Comparison of ENCODE assay signal across 24 cellular contexts in genomic region chr10:132497083-132497680, GRCh38. TPM values are rescaled to one million over a fixed set of nuclear protein-coding genes. Genes with fewer than 3 reads are reported as not detected.
DNase-seq lines count a peak whose midpoint lies in the region; ATAC-seq and TF ChIP-seq lines count a peak whose summit lies in the region.
"Had no signal": no experiment of that assay in that cellular context is flagged by ENCODE, and none has a peak within 500 bp of the region (broad histone marks: within the 10 kb centered on the region; RNA-seq: fewer than 3 reads in every experiment).

No MANE protein-coding gene starts in this region.

- in situ Hi-C loops in GM13976 (cut with MboI; ENCODE audit: low sequenced_read_pairs, unreplicated experiment): no loop called here

- no peak overlapping the region for H2AFZ ChIP-seq in osteoblast (ENCODE audit: low read length)
- H2AFZ ChIP-seq: hepatocyte had no signal

- no peaks in the 10 kb centered on the region for H4K20me1 ChIP-seq in osteoblast (ENCODE audit: insufficient read depth, low read length)

- H3K27ac ChIP-seq in right atrium auricular region: no peak overlapping the region
- peak overlapping the region; percentile 77 for H3K27ac ChIP-seq in caudate nucleus (ENCODE audit: low read depth, low read length)
- no peak overlapping the region for H3K27ac ChIP-seq in osteoblast (ENCODE audit: low read depth, low read length)
- H3K27ac ChIP-seq: dorsolateral prefrontal cortex, epithelial cell of prostate, hepatocyte, SJCRH30 had no signal

- ATAC-seq in Right ventricle myocardium inferior: no peak
- ATAC-seq: T-helper 17 cell had no signal

- intact Hi-C loops in Right ventricle myocardium inferior (cut with DNase I): no loop called here

- H3K9me3 ChIP-seq in right atrium auricular region (no peaks in the 10 kb centered on the region), osteoblast (ENCODE audit: low read depth, low read length) (no peaks in the 10 kb centered on the region)
- H3K9me3 ChIP-seq: SJCRH30 had no signal

- H3K79me2 ChIP-seq in osteoblast (ENCODE audit: insufficient read depth, low read length): no peaks in the 10 kb centered on the region
- H3K79me2 ChIP-seq: hepatocyte had no signal

- H3K4me3 ChIP-seq in right atrium auricular region: no peak overlapping the region
- no peak overlapping the region for H3K4me3 ChIP-seq in osteoblast (ENCODE audit: insufficient read depth, low read length)
- H3K4me3 ChIP-seq: dorsolateral prefrontal cortex, hepatocyte, SJCRH30, smooth muscle cell had no signal

- H3K27me3 ChIP-seq in right atrium auricular region: no peaks in the 10 kb centered on the region
- H3K27me3 ChIP-seq in osteoblast (ENCODE audit: insufficient read depth, low read length): peaks cover 58% of the 10 kb centered on the region
- H3K27me3 ChIP-seq: dorsolateral prefrontal cortex, hepatocyte, SJCRH30 had no signal

- TF ChIP-seq CTCF in right atrium auricular region (IDR thresholded peaks at IDR 0.05) (no peak), osteoblast (IDR thresholded peaks at IDR 0.05; ENCODE audit: extremely low read depth, low read depth, low read length) (no peak), GM13976 (IDR thresholded peaks at IDR 0.05; ENCODE audit: borderline replicate concordance, control extremely low read depth, extremely low read depth, insufficient read depth, missing control alignments) (no peak)

- no peaks in the 10 kb centered on the region for H3K36me3 ChIP-seq in right atrium auricular region
- H3K36me3 ChIP-seq in osteoblast (ENCODE audit: insufficient read depth, low read length): no peaks in the 10 kb centered on the region
- H3K36me3 ChIP-seq: SJCRH30 had no signal

- H3K4me1 ChIP-seq in right atrium auricular region: peaks cover 0 to 38% of the 10 kb centered on the region in 2 donors
- no peaks in the 10 kb centered on the region for H3K4me1 ChIP-seq in osteoblast (ENCODE audit: insufficient read depth, low read length)
- H3K4me1 ChIP-seq: SJCRH30 had no signal

- DNase-seq in Right ventricle myocardium inferior (ENCODE audit: missing footprints) (peak; percentile 28), right atrium auricular region (ENCODE audit: low spot score) (no peak), caudate nucleus (lab: John Stamatoyannopoulos, UW) (no peak), osteoblast (ENCODE audit: insufficient read length, low spot score, missing footprints) (peak; percentile 41), DMS79 treated with DMSO at 0.1 percent for 48 hours (lab: John Stamatoyannopoulos, UW) (no peak), GM13976 (ENCODE audit: low spot score) (no peak), T-helper 2 cell (no peak)
- no peak for DNase-seq in central memory CD4-positive, alpha-beta T cell
- DNase-seq: activated CD4-positive, alpha-beta memory T cell treated with anti-CD3 and anti-CD28 coated beads, Interleukin-2, amount 10 ng/mL, durations not matched to agents 7 days and 5 days; activated naive CD4-positive, alpha-beta T cell treated with Interleukin-2 at 50 U/mL for 16 hours; activated T-cell treated with anti-CD3 and anti-CD28 coated beads, Interleukin-2, amount 50 U/mL, for 1 hour; amniotic stem cell; CD4-positive, CD25-positive, alpha-beta regulatory T cell; NCI-H1436 treated with DMSO at 0.1 percent for 48 hours; NCI-H69; nephron progenitor cell; OCI-M1; SJCRH30; stimulated activated CD4-positive, alpha-beta T cell treated with anti-CD3 and anti-CD28 coated beads, Interleukin-4, amount 100 ng/mL, for 1 hour; T-helper 17 cell had no signal

- no peak overlapping the region for H3K4me2 ChIP-seq in osteoblast (ENCODE audit: insufficient read depth, low read length)
- H3K4me2 ChIP-seq: hepatocyte, smooth muscle cell had no signal

RNA-seq across cellular contexts. Expression of gene INPP5A, which starts 40.4 kb away (rescaled TPM):
- total RNA-seq in Right ventricle myocardium inferior (108 TPM), right atrium auricular region (100 to 1,000 TPM; 116 to 143 TPM), osteoblast (20.9 and 22.8 TPM in 2 replicates)

Comparison
In these comparisons a context has a peak if more than half of its experiments do, and no peak if none do; other contexts are left out.
1. DNase-seq: peak in Right ventricle myocardium inferior (single experiment) and osteoblast (single experiment); none in right atrium auricular region (single experiment), caudate nucleus (0 of 61), DMS79 treated with DMSO at 0.1 percent for 48 hours (single experiment), central memory CD4-positive, alpha-beta T cell (single experiment), GM13976 (single experiment) and T-helper 2 cell (0 of 5).